ENCODE assay signal across 18 cellular contexts in genomic region chr10:120019568-120019967, GRCh38.
"Had no signal": no experiment of that assay in that cellular context is flagged by ENCODE, and none has a peak within 500 bp of the region (broad histone marks: within the 10 kb centered on the region; RNA-seq: fewer than 3 reads in every experiment).

No MANE protein-coding gene starts in this region.

- H3K36me3 ChIP-seq: left lung, neutrophil, pancreas, right lobe of liver, thoracic aorta, tibial nerve, upper lobe of left lung had no signal

- H3K27ac ChIP-seq: left lung, neutrophil, pancreas, right lobe of liver, thoracic aorta, tibial nerve, upper lobe of left lung had no signal

- H3K4me1 ChIP-seq: left lung, pancreas, right lobe of liver, tibial nerve, upper lobe of left lung had no signal

- H3K9me3 ChIP-seq: left lung, mucosa of descending colon, neutrophil, pancreas, right lobe of liver, thoracic aorta, tibial nerve, upper lobe of left lung had no signal

- H3K4me3 ChIP-seq: left lung, mucosa of descending colon, pancreas, right lobe of liver, thoracic aorta, tibial nerve, upper lobe of left lung had no signal

- DNase-seq: cortex of kidney; effector memory CD8-positive, alpha-beta T cell; left cardiac atrium; left lung; mesenchymal stem cell; mucosa of descending colon; naive B cell; pancreas; right lobe of liver; small intestine; stimulated activated CD4-positive, alpha-beta T cell treated with anti-CD3 and anti-CD28 coated beads, Interleukin-15, amount 100 ng/mL, for 24 hours; stimulated activated CD4-positive, alpha-beta T cell treated with anti-CD3 and anti-CD28 coated beads, Interleukin-2, amount 100 ng/mL, for 48 hours; stimulated activated naive B cell treated with anti-CD40 and anti-IgM and Interleukin-4, amounts not matched to agents 10 μg/mL and 1 μg/mL and 100 μg/mL, for 72 hours; upper lobe of left lung had no signal

- H3K27me3 ChIP-seq: neutrophil, right lobe of liver, tibial nerve, upper lobe of left lung had no signal

- ATAC-seq: effector memory CD8-positive, alpha-beta T cell; left cardiac atrium; left lung; mucosa of descending colon; natural killer cell treated with Interleukin-12 subunit alpha and Interleukin-12 subunit beta and Interleukin-15 and Interleukin-18, amount 100 ng/mL, for 72 hours; right lobe of liver; stimulated activated naive B cell treated with anti-CD40 and anti-IgM and Interleukin-4, amounts not matched to agents 10 μg/mL and 1 μg/mL and 100 μg/mL, for 72 hours had no signal
